Comparison of ENCODE assay signal across 13 cellular contexts in genomic region chr17:50037321-50038107, GRCh38. TPM values are rescaled to one million over a fixed set of nuclear protein-coding genes. Genes with fewer than 3 reads are reported as not detected.
DNase-seq lines count a peak whose midpoint lies in the region; ATAC-seq, FAIRE-seq and TF ChIP-seq lines count a peak whose summit lies in the region.
"Had no signal": no experiment of that assay in that cellular context is flagged by ENCODE, and none has a peak within 500 bp of the region (broad histone marks: within the 10 kb centered on the region; RNA-seq: fewer than 3 reads in every experiment).

No MANE protein-coding gene starts in this region.

- no peaks in the 10 kb centered on the region for H3K36me3 Mint-ChIP-seq in activated CD4-positive, alpha-beta T cell treated with anti-CD3 and anti-CD28 coated beads for 36 hours (ENCODE audit: low read depth)

- BruUV-seq in HepG2 (replicated peaks; lab: Mats Ljungman, UMichigan) = no TSS peak

- intact Hi-C loops in HepG2 (cut with micrococcal nuclease; ENCODE audit: unreplicated experiment) = no loop called here
- intact Hi-C loops in activated CD4-positive, alpha-beta T cell treated with anti-CD3 and anti-CD28 coated beads for 36 hours (cut with DNase I, micrococcal nuclease) = no loop called here

- no peak overlapping the region for H3K27ac ChIP-seq in HepG2 (ENCODE audit: extremely low read length, insufficient read depth, low read length)
- peak overlapping the region; percentile 85 to 91 (median 89) for H3K27ac ChIP-seq in upper lobe of left lung
- H3K27ac ChIP-seq: 22Rv1, KMS-11 had no signal

- H3K4me3 Mint-ChIP-seq in activated CD4-positive, alpha-beta T cell treated with anti-CD3 and anti-CD28 coated beads for 36 hours = no peak overlapping the region
- H3K4me3 Mint-ChIP-seq: activated T-cell treated with anti-CD3 and anti-CD28 coated beads, Interleukin-2, amount 50 U/mL, for 24 hours; H9 had no signal

- H3K4me1 Mint-ChIP-seq in activated CD4-positive, alpha-beta T cell treated with anti-CD3 and anti-CD28 coated beads for 36 hours = no peaks in the 10 kb centered on the region

- H4K20me1 ChIP-seq in HepG2 (ENCODE audit: insufficient read depth, low read length) = no peaks in the 10 kb centered on the region

- H3K36me3 ChIP-seq in HepG2 (replicated peaks in 1 of 2; ENCODE audit: control insufficient read depth in 1 of 2, insufficient read depth in 2 of 2, low read length in 2 of 2) (no peaks in the 10 kb centered on the region), upper lobe of left lung (no peaks in the 10 kb centered on the region)

- peak overlapping the region; percentile 33; the same call in 1 of the 2 replicates for H3K4me2 ChIP-seq in HepG2 (ENCODE audit: low read depth, low read length)
- H3K4me2 ChIP-seq: KMS-11 had no signal

- ATAC-seq in HepG2 (peak; percentile 15), upper lobe of left lung (ENCODE audit: low FRiP score in 2 of 2) (peak; percentile 64 to 87)
- ATAC-seq in activated CD4-positive, alpha-beta T cell treated with anti-CD3 and anti-CD28 coated beads for 36 hours = no peak

- no peak overlapping the region for H2AFZ ChIP-seq in HepG2 (ENCODE audit: low read length)

- POLR2A ChIA-PET in HepG2 (lab: Yijun Ruan, JAX) = no interaction called here
- POLR2A ChIA-PET in activated CD4-positive, alpha-beta T cell treated with anti-CD3 and anti-CD28 coated beads for 36 hours (lab: Charles Lee) = no interaction called here

- no peaks in the 10 kb centered on the region for H3K79me2 ChIP-seq in HepG2 (ENCODE audit: insufficient read depth, low read length)

- CTCF ChIA-PET in HepG2 (lab: Yijun Ruan, JAX; ENCODE audit: low intra/inter-chr PET ratio, low total read pairs) = no interaction called here
- CTCF ChIA-PET in activated CD4-positive, alpha-beta T cell treated with anti-CD3 and anti-CD28 coated beads for 36 hours (lab: Charles Lee) = interaction anchor here (1.0 kb wide), 1 partner anchor 10 kb away, joined by 3 read pairs; no protein-coding TSS in a partner anchor

- no peak for TF ChIP-seq CTCF in choroid plexus epithelial cell (conservative IDR thresholded peaks at IDR 0.05; ENCODE audit: low read depth, low read length)
- no peak for TF ChIP-seq CTCF in HepG2 (CRISPR knock-in tag; IDR thresholded peaks at IDR 0.05)
- no peak for TF ChIP-seq CTCF in upper lobe of left lung (IDR thresholded peaks at IDR 0.05)

- no peak overlapping the region for H3K9ac ChIP-seq in HepG2 (ENCODE audit: insufficient read depth, low read depth, low read length)
- H3K9ac ChIP-seq: KMS-11 had no signal

- H3K27me3 ChIP-seq in HepG2 (ENCODE audit: control insufficient read depth in 1 of 2, insufficient read depth in 2 of 2, low read length in 2 of 2) = peaks cover 0 to 9% of the 10 kb centered on the region in 2 experiments; a peak in 3 of 5 replicates
- H3K27me3 ChIP-seq in upper lobe of left lung = no peaks in the 10 kb centered on the region

- H3K4me3 ChIP-seq in choroid plexus epithelial cell (ENCODE audit: low read depth, low read length) (no peak overlapping the region), HepG2 (replicated peaks in 1 of 3; ENCODE audit: insufficient read depth in 1 of 3, low read depth in 2 of 3, low read length in 3 of 3) (no peak overlapping the region), upper lobe of left lung (peak overlapping the region in 1 of 4 donors; percentile 6)

- WGBS in HepG2 (ENCODE audit: low lambda C conversion rate) = 12% methylated on average over 8 of the region's 14 CpGs
- WGBS in upper lobe of left lung, 2 donors = 29 to 35% methylated on average over 7 to 14 of the region's 14 CpGs

- TF ChIP-seq EP300 in HepG2 (IDR thresholded peaks at IDR 0.05; ENCODE audit: low read depth in 2 of 2, low read length in 2 of 2) = no peak
- no peak for TF ChIP-seq EP300 in HepG2 (CRISPR knock-in tag; IDR thresholded peaks at IDR 0.05; ENCODE audit: borderline replicate concordance)
- TF ChIP-seq EP300 in upper lobe of left lung (IDR thresholded peaks at IDR 0.05) = no peak

- no peak for FAIRE-seq in HepG2 (lab: Jason Lieb, UNC)

- no peaks in the 10 kb centered on the region for H3K9me3 Mint-ChIP-seq in activated CD4-positive, alpha-beta T cell treated with anti-CD3 and anti-CD28 coated beads for 36 hours (ENCODE audit: low read depth)
- H3K9me3 Mint-ChIP-seq: activated T-cell treated with anti-CD3 and anti-CD28 coated beads, Interleukin-2, amount 50 U/mL, for 24 hours; H9 had no signal

- no peak overlapping the region for H3K27ac Mint-ChIP-seq in activated CD4-positive, alpha-beta T cell treated with anti-CD3 and anti-CD28 coated beads for 36 hours
- H3K27ac Mint-ChIP-seq: activated T-cell treated with anti-CD3 and anti-CD28 coated beads, Interleukin-2, amount 50 U/mL, for 24 hours had no signal

- no peaks in the 10 kb centered on the region for H3K9me3 ChIP-seq in HepG2 (ENCODE audit: low read length)
- H3K9me3 ChIP-seq in upper lobe of left lung = no peaks in the 10 kb centered on the region

- no peak for TF ChIP-seq POLR2A in HepG2 (IDR thresholded peaks at IDR 0.05; ENCODE audit: insufficient read depth in 1 of 2, low read depth in 2 of 2, low read length in 2 of 2)
- TF ChIP-seq POLR2A in upper lobe of left lung (IDR thresholded peaks at IDR 0.05) = no peak

- in situ Hi-C loops in HepG2 (cut with HindIII; ENCODE audit: extremely low pct_ligation_motif_present, low pct_unique_long_range_greater_than_20kb) = no loop called here

- no peak for TF ChIP-seq RAD21 in HepG2 (CRISPR knock-in tag; IDR thresholded peaks at IDR 0.05)

- H3K27me3 Mint-ChIP-seq in activated CD4-positive, alpha-beta T cell treated with anti-CD3 and anti-CD28 coated beads for 36 hours = no peaks in the 10 kb centered on the region

- DNase-seq in NCI-H1092 (lab: John Stamatoyannopoulos, UW) (peak; percentile 23), NCI-H1092 treated with DMSO at 0.1 percent for 48 hours (lab: John Stamatoyannopoulos, UW) (no peak), choroid plexus epithelial cell (ENCODE audit: low read depth) (peak; percentile 88), HepG2 (ENCODE audit: low spot score) (no peak), upper lobe of left lung (peak; percentile 68 to 90), NCI-H1930 (lab: John Stamatoyannopoulos, UW) (no peak)
- DNase-seq in activated CD4-positive, alpha-beta T cell treated with anti-CD3 and anti-CD28 coated beads for 36 hours = no peak
- no peak for DNase-seq in stimulated activated CD4-positive, alpha-beta T cell treated with anti-CD3 and anti-CD28 coated beads, Interleukin-2, amount 100 ng/mL, for 24 hours
- DNase-seq: activated T-cell treated with anti-CD3 and anti-CD28 coated beads, Interleukin-2, amount 50 U/mL, for 24 hours; H9 had no signal

- H3K4me1 ChIP-seq in HepG2 (ENCODE audit: insufficient read depth, low read length) (peaks cover 34% of the 10 kb centered on the region), upper lobe of left lung (peaks cover 45 to 69% (median 54%) of the 10 kb centered on the region in 4 donors)

RNA-seq across cellular contexts. Expression of gene ITGA3, which starts 18.4 kb away (rescaled TPM):
- total RNA-seq in HepG2 (2016; rRNA removed; fragmentation: Illumina TruSeq; extraction: Trizol) = 0.69 and 0.77 TPM in 2 replicates
- 1.5 and 1.9 TPM in 2 replicates for total RNA-seq in HepG2 (2016; cell fraction: cytosol; rRNA removed; fragmentation: Illumina TruSeq; extraction: Trizol; ENCODE audit: low read depth)
- 0.48 and 1.1 TPM in 2 replicates for total RNA-seq in HepG2 (2016; cell fraction: insoluble cytoplasmic fraction; rRNA removed; fragmentation: Illumina TruSeq; extraction: Trizol)
- total RNA-seq in HepG2 (2016; cell fraction: membrane; rRNA removed; fragmentation: Illumina TruSeq; extraction: Trizol) = 0.28 and 0.62 TPM in 2 replicates
- 1.3 and 1.8 TPM in 2 replicates for total RNA-seq in HepG2 (2016; cell fraction: nucleus; rRNA removed; fragmentation: Illumina TruSeq; extraction: Trizol)
- 0.48 and 0.59 TPM in 2 replicates for polyA plus RNA-seq in HepG2 (2011; rRNA removed)
- 0.33 and 0.78 TPM in 2 replicates for polyA plus RNA-seq in HepG2 (2011; cell fraction: cytosol; rRNA removed)
- 2.6 and 3.3 TPM in 2 replicates for polyA plus RNA-seq in HepG2 (2011; cell fraction: nucleus; rRNA removed)
- polyA plus RNA-seq in HepG2 (2012) = 0.27 and 0.32 TPM in 2 replicates
- polyA plus RNA-seq in HepG2 (2016; cell fraction: cytosol; fragmentation: Illumina TruSeq; extraction: Trizol; ENCODE audit: low read depth) = 0.51 and 0.57 TPM in 2 replicates
- 0.52 and 0.82 TPM in 2 replicates for polyA plus RNA-seq in HepG2 (2016; cell fraction: insoluble cytoplasmic fraction; fragmentation: Illumina TruSeq; extraction: Trizol; ENCODE audit: low read depth)
- polyA plus RNA-seq in HepG2 (2016; cell fraction: membrane; fragmentation: Illumina TruSeq; extraction: Trizol; ENCODE audit: low read depth) = 0.30 and 0.48 TPM in 2 replicates
- 1.3 and 2.2 TPM in 2 replicates for polyA plus RNA-seq in HepG2 (2016; cell fraction: nucleus; fragmentation: Illumina TruSeq; extraction: Trizol; ENCODE audit: insufficient read depth, low read depth)
- polyA minus RNA-seq in HepG2 (2011; rRNA and poly(A)+ RNA removed; ENCODE audit: low replicate concordance) = 1.4 and 198 TPM in 2 replicates
- polyA minus RNA-seq in HepG2 (2011; cell fraction: cytosol; rRNA and poly(A)+ RNA removed) = 2.9 and 6.2 TPM in 2 replicates
- 1.1 and 2.8 TPM in 2 replicates for polyA minus RNA-seq in HepG2 (2011; cell fraction: nucleus; rRNA and poly(A)+ RNA removed)
- 100 to 1,000 TPM; 193 to 469 (median 350) TPM for total RNA-seq in upper lobe of left lung
- total RNA-seq in activated CD4-positive, alpha-beta T cell treated with anti-CD3 and anti-CD28 coated beads for 36 hours = 1 to 10 TPM; 6.8 to 7.8 TPM

RNA-seq across cellular contexts. Expression of gene DLX3, which starts 42.5 kb away (rescaled TPM):
- not detected in 2 replicates for total RNA-seq in HepG2 (2016; rRNA removed; fragmentation: Illumina TruSeq; extraction: Trizol)
- total RNA-seq in HepG2 (2016; cell fraction: cytosol; rRNA removed; fragmentation: Illumina TruSeq; extraction: Trizol; ENCODE audit: low read depth) = not detected in 2 replicates
- not detected in 2 replicates for total RNA-seq in HepG2 (2016; cell fraction: insoluble cytoplasmic fraction; rRNA removed; fragmentation: Illumina TruSeq; extraction: Trizol)
- total RNA-seq in HepG2 (2016; cell fraction: membrane; rRNA removed; fragmentation: Illumina TruSeq; extraction: Trizol) = not detected in 2 replicates
- not detected in 2 replicates for total RNA-seq in HepG2 (2016; cell fraction: nucleus; rRNA removed; fragmentation: Illumina TruSeq; extraction: Trizol)
- 0.03 and 0.05 TPM in 2 replicates for polyA plus RNA-seq in HepG2 (2011; rRNA removed)
- not detected in 2 replicates for polyA plus RNA-seq in HepG2 (2011; cell fraction: cytosol; rRNA removed)
- 0.05 and 0.23 TPM in 2 replicates for polyA plus RNA-seq in HepG2 (2011; cell fraction: nucleus; rRNA removed)
- polyA plus RNA-seq in HepG2 (2012) = not detected in 2 replicates
- not detected in 2 replicates for polyA plus RNA-seq in HepG2 (2016; cell fraction: cytosol; fragmentation: Illumina TruSeq; extraction: Trizol; ENCODE audit: low read depth)
- 0.09 TPM in 1 of 2 replicates, not detected in the other for polyA plus RNA-seq in HepG2 (2016; cell fraction: insoluble cytoplasmic fraction; fragmentation: Illumina TruSeq; extraction: Trizol; ENCODE audit: low read depth)
- not detected in 2 replicates for polyA plus RNA-seq in HepG2 (2016; cell fraction: membrane; fragmentation: Illumina TruSeq; extraction: Trizol; ENCODE audit: low read depth)
- polyA plus RNA-seq in HepG2 (2016; cell fraction: nucleus; fragmentation: Illumina TruSeq; extraction: Trizol; ENCODE audit: insufficient read depth, low read depth) = not detected in 2 replicates
- 0.65 TPM in 1 of 2 replicates, not detected in the other for polyA minus RNA-seq in HepG2 (2011; rRNA and poly(A)+ RNA removed; ENCODE audit: low replicate concordance)
- polyA minus RNA-seq in HepG2 (2011; cell fraction: cytosol; rRNA and poly(A)+ RNA removed) = not detected in 2 replicates
- polyA minus RNA-seq in HepG2 (2011; cell fraction: nucleus; rRNA and poly(A)+ RNA removed) = not detected in 2 replicates
- total RNA-seq in upper lobe of left lung = under 1 TPM in 4 of 6 donors, not detected in 2; 0.20 to 0.91 (median 0.54) TPM
- total RNA-seq in activated CD4-positive, alpha-beta T cell treated with anti-CD3 and anti-CD28 coated beads for 36 hours = under 1 TPM in 1 of 2 experiments, not detected in 1; 0.09 TPM
- total RNA-seq: glomerular endothelial cell had no signal

RNA-seq across cellular contexts. Expression of gene PDK2, which starts 57.6 kb away (rescaled TPM):
- total RNA-seq in HepG2 (2016; rRNA removed; fragmentation: Illumina TruSeq; extraction: Trizol) (18.5 and 19.2 TPM in 2 replicates), upper lobe of left lung (10 to 100 TPM; 15.7 to 80.7 (median 34.9) TPM)
- 6.4 and 13.9 TPM in 2 replicates for total RNA-seq in HepG2 (2016; cell fraction: cytosol; rRNA removed; fragmentation: Illumina TruSeq; extraction: Trizol; ENCODE audit: low read depth)
- total RNA-seq in HepG2 (2016; cell fraction: insoluble cytoplasmic fraction; rRNA removed; fragmentation: Illumina TruSeq; extraction: Trizol) = 16.2 and 19.8 TPM in 2 replicates
- total RNA-seq in HepG2 (2016; cell fraction: membrane; rRNA removed; fragmentation: Illumina TruSeq; extraction: Trizol) = 10.9 and 11.9 TPM in 2 replicates
- total RNA-seq in HepG2 (2016; cell fraction: nucleus; rRNA removed; fragmentation: Illumina TruSeq; extraction: Trizol) = 10.9 and 12.5 TPM in 2 replicates
- polyA plus RNA-seq in HepG2 (2011; rRNA removed) = 59.7 and 66.6 TPM in 2 replicates
- 33.2 and 46.3 TPM in 2 replicates for polyA plus RNA-seq in HepG2 (2011; cell fraction: cytosol; rRNA removed)
- polyA plus RNA-seq in HepG2 (2011; cell fraction: nucleus; rRNA removed) = 86.5 and 102 TPM in 2 replicates
- polyA plus RNA-seq in HepG2 (2012) = 17.2 and 27.4 TPM in 2 replicates
- polyA plus RNA-seq in HepG2 (2016; cell fraction: cytosol; fragmentation: Illumina TruSeq; extraction: Trizol; ENCODE audit: low read depth) = 9.3 and 10.8 TPM in 2 replicates
- 22.3 and 32.8 TPM in 2 replicates for polyA plus RNA-seq in HepG2 (2016; cell fraction: insoluble cytoplasmic fraction; fragmentation: Illumina TruSeq; extraction: Trizol; ENCODE audit: low read depth)
- polyA plus RNA-seq in HepG2 (2016; cell fraction: membrane; fragmentation: Illumina TruSeq; extraction: Trizol; ENCODE audit: low read depth) = 12.0 and 14.3 TPM in 2 replicates
- 21.9 and 24.6 TPM in 2 replicates for polyA plus RNA-seq in HepG2 (2016; cell fraction: nucleus; fragmentation: Illumina TruSeq; extraction: Trizol; ENCODE audit: insufficient read depth, low read depth)
- polyA minus RNA-seq in HepG2 (2011; rRNA and poly(A)+ RNA removed; ENCODE audit: low replicate concordance) = 111 and 113 TPM in 2 replicates
- 22.7 and 28.5 TPM in 2 replicates for polyA minus RNA-seq in HepG2 (2011; cell fraction: cytosol; rRNA and poly(A)+ RNA removed)
- 44.5 and 48.7 TPM in 2 replicates for polyA minus RNA-seq in HepG2 (2011; cell fraction: nucleus; rRNA and poly(A)+ RNA removed)
- 10 to 100 TPM in 1 of 2 experiments, 1 to 10 TPM in 1; 9.8 to 16.2 TPM for total RNA-seq in activated CD4-positive, alpha-beta T cell treated with anti-CD3 and anti-CD28 coated beads for 36 hours

Comparison
In these comparisons a context has a peak if more than half of its experiments do, and no peak if none do; other contexts are left out.
1. DNase-seq: peak in NCI-H1092 (single experiment), choroid plexus epithelial cell (single experiment) and upper lobe of left lung (2 of 2); none in NCI-H1092 treated with DMSO at 0.1 percent for 48 hours (single experiment), HepG2 (single experiment), activated CD4-positive, alpha-beta T cell treated with anti-CD3 and anti-CD28 coated beads for 36 hours (single experiment), NCI-H1930 (0 of 2) and stimulated activated CD4-positive, alpha-beta T cell treated with anti-CD3 and anti-CD28 coated beads, Interleukin-2, amount 100 ng/mL, for 24 hours (0 of 2).
2. RNA of gene ITGA3, which starts 18.4 kb away (total RNA-seq): 193 to 469 TPM in upper lobe of left lung; 6.8 to 7.8 TPM in activated CD4-positive, alpha-beta T cell treated with anti-CD3 and anti-CD28 coated beads for 36 hours and 0.28 to 1.9 TPM in HepG2; every median in the first group is over 10 times any median in the second.